ENCODE assay signal across 13 cellular contexts in genomic region chr2:233413046-233413445, GRCh38. TPM values are rescaled to one million over a fixed set of nuclear protein-coding genes. Genes with fewer than 3 reads are reported as not detected.
DNase-seq lines count a peak whose midpoint lies in the region; ATAC-seq and TF ChIP-seq lines count a peak whose summit lies in the region.
"Had no signal": no experiment of that assay in that cellular context is flagged by ENCODE, and none has a peak within 500 bp of the region (broad histone marks: within the 10 kb centered on the region; RNA-seq: fewer than 3 reads in every experiment).

No MANE protein-coding gene starts in this region.

- POLR2A ChIA-PET in CD4-positive, alpha-beta T cell (lab: Charles Lee): interaction anchor here (0.6 to 2.2 kb wide), 3 partner anchors 9 to 145 kb away, joined by 3 to 10 read pairs (median 3); no protein-coding TSS in a partner anchor
- POLR2A ChIA-PET in PC-3 (lab: Charles Lee; ENCODE audit: unreplicated experiment): interaction anchor here (1.6 kb wide), 1 partner anchor 9 kb away, joined by 13 read pairs; no protein-coding TSS in a partner anchor

- no peak for DNase-seq in CD4-positive, alpha-beta T cell
- DNase-seq in PC-3 (peak; percentile 67), choroid plexus epithelial cell (ENCODE audit: low read depth) (peak; percentile 69), neural crest cell (ENCODE audit: low read depth, low spot score) (no peak), NCI-H2029 (lab: John Stamatoyannopoulos, UW) (no peak), Kasumi-1 (lab: John Stamatoyannopoulos, UW) (no peak), body of pancreas (no peak), SK-N-DZ (ENCODE audit: low spot score) (no peak)
- DNase-seq: DND-41, Karpas-422, NCI-H510A had no signal

- peaks cover 6% of the 10 kb centered on the region for H3K9me3 Mint-ChIP-seq in CD4-positive, alpha-beta T cell
- peaks cover 5% of the 10 kb centered on the region for H3K9me3 Mint-ChIP-seq in neural crest cell

- CTCF ChIA-PET in CD4-positive, alpha-beta T cell (lab: Charles Lee): interaction anchor here (1.5 to 2.0 kb wide), 2 partner anchors 9 to 13 kb away, joined by 3 to 6 read pairs; no protein-coding TSS in a partner anchor
- CTCF ChIA-PET in PC-3 (lab: Charles Lee): interaction anchor here (1.0 kb wide), 1 partner anchor 9 kb away, joined by 3 read pairs; no protein-coding TSS in a partner anchor

- H4K20me1 ChIP-seq in PC-3 (ENCODE audit: low read length): no peaks in the 10 kb centered on the region

- H3F3A ChIP-seq in PC-3 (ENCODE audit: low read length, unreplicated experiment): no peaks in the 10 kb centered on the region

- no peak for ATAC-seq in CD4-positive, alpha-beta T cell (ENCODE audit: poor library complexity)
- ATAC-seq in PC-3: peak; percentile 18
- no peak for ATAC-seq in body of pancreas

- H3K36me3 Mint-ChIP-seq in CD4-positive, alpha-beta T cell (ENCODE audit: low read depth): peaks cover 21% of the 10 kb centered on the region
- peaks cover 28% of the 10 kb centered on the region for H3K36me3 Mint-ChIP-seq in neural crest cell (ENCODE audit: low read depth)

- no peaks in the 10 kb centered on the region for H3K9me2 ChIP-seq in PC-3 (replicated peaks; ENCODE audit: low read length)

- no TSS peak for BruUV-seq in PC-3 (replicated peaks; lab: Mats Ljungman, UMichigan)

- TF ChIP-seq POLR2A in body of pancreas (IDR thresholded peaks at IDR 0.05): no peak

- H3K27ac ChIP-seq in CD4-positive, alpha-beta T cell (ENCODE audit: low read depth, low read length): peak overlapping the region; percentile 38
- H3K27ac ChIP-seq in PC-3 (ENCODE audit: low read length) (peak overlapping the region; percentile 98), body of pancreas (peak overlapping the region in 2 of 4 donors; percentile 24 to 37)
- H3K27ac ChIP-seq: vagina had no signal

- H3K4me2 ChIP-seq in PC-3 (ENCODE audit: low read length): peak overlapping the region; percentile 82

- peak overlapping the region; percentile 85 for H3K9ac ChIP-seq in PC-3 (ENCODE audit: low read length)

- H3K36me3 ChIP-seq in PC-3 (ENCODE audit: low read depth, low read length) (peaks cover 18% of the 10 kb centered on the region), body of pancreas (replicated peaks in 1 of 2; ENCODE audit: insufficient read depth in 1 of 2, low read depth in 2 of 2) (no peaks in the 10 kb centered on the region)
- H3K36me3 ChIP-seq: vagina had no signal

- H3K4me1 ChIP-seq in PC-3 (ENCODE audit: insufficient read depth, low read length) (peaks cover 50% of the 10 kb centered on the region), body of pancreas (peaks cover 36% of the 10 kb centered on the region)

- intact Hi-C loops in CD4-positive, alpha-beta T cell (cut with DNase I, micrococcal nuclease): no loop called here
- intact Hi-C loops in PC-3 (cut with micrococcal nuclease) (loop anchor here (2.0 to 10.0 kb wide), 2 partner anchors 30 to 1612 kb away; no protein-coding TSS in a partner anchor), body of pancreas (cut with DNase I) (no loop called here)

- H3K4me3 Mint-ChIP-seq in CD4-positive, alpha-beta T cell: peak overlapping the region; percentile 57
- no peak overlapping the region for H3K4me3 Mint-ChIP-seq in neural crest cell
- H3K4me3 Mint-ChIP-seq: T-helper 1 cell treated with Interleukin-12 subunit alpha and Interleukin-12 subunit beta and Interleukin-4 antibody, amounts not matched to agents 30 μg/mL and 1 μg/mL, for 36 hours had no signal

- no peak overlapping the region for H2AFZ ChIP-seq in PC-3 (ENCODE audit: low read length)

- H3K79me2 ChIP-seq in PC-3 (ENCODE audit: low read length): peaks cover 51% of the 10 kb centered on the region

- H3K27ac Mint-ChIP-seq in CD4-positive, alpha-beta T cell: peak overlapping the region; percentile 95
- H3K27ac Mint-ChIP-seq in neural crest cell (ENCODE audit: unreplicated experiment): peak overlapping the region; percentile 54
- H3K27ac Mint-ChIP-seq: T-helper 1 cell treated with Interleukin-12 subunit alpha and Interleukin-12 subunit beta and Interleukin-4 antibody, amounts not matched to agents 30 μg/mL and 1 μg/mL, for 36 hours had no signal

- H3K27me3 Mint-ChIP-seq in CD4-positive, alpha-beta T cell: no peaks in the 10 kb centered on the region
- H3K27me3 Mint-ChIP-seq in neural crest cell (ENCODE audit: low read depth): no peaks in the 10 kb centered on the region

- WGBS in body of pancreas, 2 donors: 95 to 99% methylated on average over 4 of the region's 4 CpGs

- H3K4me1 Mint-ChIP-seq in CD4-positive, alpha-beta T cell (ENCODE audit: low read depth): peaks cover 98% of the 10 kb centered on the region
- H3K4me1 Mint-ChIP-seq in neural crest cell: no peaks in the 10 kb centered on the region

- no peaks in the 10 kb centered on the region for H3K27me3 ChIP-seq in CD4-positive, alpha-beta T cell (ENCODE audit: control insufficient read depth, insufficient read depth, low read length)
- H3K27me3 ChIP-seq in PC-3 (ENCODE audit: low read length) (no peaks in the 10 kb centered on the region), body of pancreas (no peaks in the 10 kb centered on the region)
- H3K27me3 ChIP-seq: vagina had no signal

- H3K4me3 ChIP-seq in PC-3 (ENCODE audit: low read length): peak overlapping the region; percentile 46; the same call in 1 of the 2 replicates
- no peak overlapping the region for H3K4me3 ChIP-seq in choroid plexus epithelial cell (ENCODE audit: low read depth, low read length)
- no peak overlapping the region for H3K4me3 ChIP-seq in body of pancreas
- H3K4me3 ChIP-seq: vagina had no signal

- TF ChIP-seq CTCF in CD4-positive, alpha-beta T cell (IDR thresholded peaks at IDR 0.05): no peak
- no peak for TF ChIP-seq CTCF in PC-3 (conservative IDR thresholded peaks at IDR 0.05; ENCODE audit: low read depth, low read length)
- TF ChIP-seq CTCF in choroid plexus epithelial cell (conservative IDR thresholded peaks at IDR 0.05; ENCODE audit: low read depth, low read length): no peak
- TF ChIP-seq CTCF in neural crest cell (conservative IDR thresholded peaks at IDR 0.05): no peak
- TF ChIP-seq CTCF in body of pancreas (IDR thresholded peaks at IDR 0.05): no peak

- H3K9me3 ChIP-seq in CD4-positive, alpha-beta T cell (ENCODE audit: control insufficient read depth, low read length): no peaks in the 10 kb centered on the region
- H3K9me3 ChIP-seq in PC-3 (ENCODE audit: low read length) (peaks cover 5% of the 10 kb centered on the region), body of pancreas (no peaks in the 10 kb centered on the region)
- H3K9me3 ChIP-seq: vagina had no signal

RNA-seq across cellular contexts. Expression of gene DGKD, which starts 58.8 kb away (rescaled TPM):
- total RNA-seq in CD4-positive, alpha-beta T cell: 100 to 1,000 TPM; 147 to 156 TPM
- total RNA-seq in PC-3 (2014; rRNA removed): 23.3 and 36.2 TPM in 2 replicates
- 48.7 and 58.6 TPM in 2 replicates for total RNA-seq in neural crest cell
- total RNA-seq in body of pancreas: 10 to 100 TPM in 1 of 2 donors, 1 to 10 TPM in 1; 9.1 to 30.3 TPM
- 15.9 and 21.3 TPM in 2 replicates for polyA plus RNA-seq in SK-N-DZ (2014; cell fraction: cytosol; rRNA removed)
- polyA plus RNA-seq in SK-N-DZ (2014; cell fraction: nucleus; rRNA removed): 45.7 and 52.6 TPM in 2 replicates

Comparison
In these comparisons a context has a peak if more than half of its experiments do, and no peak if none do; other contexts are left out.
1. DNase-seq: peak in PC-3 (single experiment) and choroid plexus epithelial cell (single experiment); none in CD4-positive, alpha-beta T cell (0 of 10), neural crest cell (single experiment), NCI-H2029 (single experiment), Kasumi-1 (0 of 2), body of pancreas (0 of 4) and SK-N-DZ (single experiment).